Comparison of ENCODE assay signal across 8 cellular contexts in the genomic region with DNA sequence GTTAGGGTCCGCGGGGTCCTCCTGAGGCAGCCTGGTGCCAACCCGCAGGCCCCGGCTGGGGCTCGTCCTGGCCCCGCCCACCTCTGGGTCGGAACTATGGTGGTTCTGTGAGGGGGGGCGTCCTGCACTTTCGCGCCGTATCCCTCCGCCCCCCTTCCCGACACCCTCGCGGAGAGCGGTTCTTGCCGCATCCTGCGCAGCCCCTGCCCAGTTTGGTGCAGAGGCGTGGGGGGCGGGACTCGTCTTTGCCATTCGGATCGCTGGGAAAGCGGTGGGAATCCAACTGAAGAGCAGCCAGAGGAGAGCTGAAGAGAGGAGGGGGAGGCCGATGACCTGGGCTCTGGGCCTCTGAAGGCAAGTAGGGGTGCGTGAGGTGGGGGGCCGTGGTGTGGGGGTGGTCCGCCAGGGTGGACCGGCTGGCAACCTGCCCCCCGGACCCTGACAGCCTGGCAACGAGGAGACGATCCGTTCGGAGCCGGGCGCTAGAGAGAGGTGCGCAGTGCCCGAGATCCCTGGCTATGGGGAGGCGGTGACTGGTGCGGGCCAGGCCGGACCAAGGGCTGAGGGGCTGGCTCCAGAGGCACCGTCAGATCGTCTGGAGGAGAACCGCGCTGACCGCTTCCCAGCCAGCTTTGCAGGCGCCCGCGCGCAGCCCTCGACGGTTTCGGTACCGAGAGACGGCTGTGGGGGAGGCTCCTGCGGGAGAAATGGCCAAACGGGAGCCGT. TPM values are rescaled to one million over a fixed set of nuclear protein-coding genes. Genes with fewer than 3 reads are reported as not detected.
DNase-seq lines count a peak whose midpoint lies in the region; ATAC-seq and TF ChIP-seq lines count a peak whose summit lies in the region.

Gene GPRASP1, plus strand, starts transcription at position 242 of the 726 bp plus-strand sequence. CDS start 2,431 bp downstream, outside the sequence.

- H3K4me1 ChIP-seq in SJSA1 (replicated peaks) (no peaks in the 10 kb centered on the region), adrenal gland (replicated peaks in 1 of 2) (no peaks in the 10 kb centered on the region), right atrium auricular region (no peaks in the 10 kb centered on the region), prostate gland (replicated peaks) (no peaks in the 10 kb centered on the region), HAP-1 (no peaks in the 10 kb centered on the region)

- peak in 1 of 2 donors; percentile 49 for TF ChIP-seq POLR2A in adrenal gland (IDR thresholded peaks at IDR 0.05)
- TF ChIP-seq POLR2A in prostate gland (IDR thresholded peaks at IDR 0.05): peak; percentile 22

- BruUV-seq in Calu3 (replicated peaks; lab: Mats Ljungman, UMichigan): no TSS peak

- H3K27me3 ChIP-seq in SJSA1 (replicated peaks): no peaks in the 10 kb centered on the region
- no peaks in the 10 kb centered on the region for H3K27me3 ChIP-seq in adrenal gland
- no peaks in the 10 kb centered on the region for H3K27me3 ChIP-seq in right atrium auricular region
- H3K27me3 ChIP-seq in prostate gland (replicated peaks; ENCODE audit: insufficient read depth): no peaks in the 10 kb centered on the region
- no peaks in the 10 kb centered on the region for H3K27me3 ChIP-seq in HAP-1 (ENCODE audit: low read depth)

- H3K27ac Mint-ChIP-seq in Calu3 (ENCODE audit: unreplicated experiment): no peak within 1 kb of the TSS

- H3K27me3 Mint-ChIP-seq in Calu3 (ENCODE audit: unreplicated experiment): no peaks in the 10 kb centered on the region

- peak within 1 kb of the TSS; percentile 41 for H3K4me3 ChIP-seq in SJSA1
- peak within 1 kb of the TSS; percentile 14 to 68 (median 32) for H3K4me3 ChIP-seq in adrenal gland
- H3K4me3 ChIP-seq in right atrium auricular region: peak within 1 kb of the TSS; percentile 55 to 58
- peak within 1 kb of the TSS; percentile 53 to 56 for H3K4me3 ChIP-seq in prostate gland
- no peak within 1 kb of the TSS for H3K4me3 ChIP-seq in HAP-1

- no peaks in the 10 kb centered on the region for H3K9me3 Mint-ChIP-seq in Calu3 (ENCODE audit: low read depth, unreplicated experiment)

- no peaks in the 10 kb centered on the region for H3K9me3 ChIP-seq in SJSA1 (replicated peaks)
- H3K9me3 ChIP-seq in adrenal gland (replicated peaks in 1 of 3): no peaks in the 10 kb centered on the region
- H3K9me3 ChIP-seq in right atrium auricular region: no peaks in the 10 kb centered on the region
- no peaks in the 10 kb centered on the region for H3K9me3 ChIP-seq in prostate gland
- H3K9me3 ChIP-seq in HAP-1: no peaks in the 10 kb centered on the region

- in situ Hi-C loops in HAP-1 (cut with MboI; ENCODE audit: low sequenced_read_pairs): no loop called here

- peak; percentile 33 for ATAC-seq in GM21786 (IDR thresholded peaks at IDR 0.05; ENCODE audit: unreplicated experiment)

- H3K36me3 ChIP-seq in SJSA1 (no peaks in the 10 kb centered on the region), adrenal gland (replicated peaks in 1 of 2) (no peaks in the 10 kb centered on the region), right atrium auricular region (no peaks in the 10 kb centered on the region), prostate gland (no peaks in the 10 kb centered on the region), HAP-1 (replicated peaks) (no peaks in the 10 kb centered on the region)

- no peak for TF ChIP-seq CTCF in adrenal gland (IDR thresholded peaks at IDR 0.05)
- no peak for TF ChIP-seq CTCF in right atrium auricular region (IDR thresholded peaks at IDR 0.05)
- no peak for TF ChIP-seq CTCF in prostate gland (IDR thresholded peaks at IDR 0.05)
- TF ChIP-seq CTCF in Calu3 (IDR thresholded peaks at IDR 0.05; ENCODE audit: unreplicated experiment): no peak

- H3K36me3 Mint-ChIP-seq in Calu3 (ENCODE audit: insufficient read depth, unreplicated experiment): peaks cover 8% of the 10 kb centered on the region

- H3K27ac ChIP-seq in SJSA1 (no peak within 1 kb of the TSS), adrenal gland (peak within 1 kb of the TSS in 4 of 5 donors; percentile 40 to 82 (median 65)), right atrium auricular region (peak within 1 kb of the TSS; percentile 83), prostate gland (peak within 1 kb of the TSS; percentile 71 to 82)

- intact Hi-C loops in adrenal gland (cut with DNase I) (no loop called here), prostate gland (cut with DNase I) (loop anchor here (2.0 kb wide), 2 partner anchors 53 to 61 kb away; partner anchors contain the start of genes ARMCX5 and GPRASP2), Calu3 (cut with micrococcal nuclease; ENCODE audit: unreplicated experiment) (no loop called here)

- no peaks in the 10 kb centered on the region for H3K4me1 Mint-ChIP-seq in Calu3 (ENCODE audit: low read depth, unreplicated experiment)

- peak in 1 of 2 experiments; percentile 10 for DNase-seq in SJSA1 (ENCODE audit: low read depth in 1 of 2, low spot score in 2 of 2)
- peak; percentile 52 to 84 (median 63) for DNase-seq in adrenal gland
- DNase-seq in right atrium auricular region (ENCODE audit: low spot score): peak; percentile 69
- peak; percentile 55 for DNase-seq in prostate gland (ENCODE audit: low spot score)
- no peak for DNase-seq in HAP-1 (ENCODE audit: low spot score in 2 of 2)
- no peak for DNase-seq in OCI-M1 (lab: John Stamatoyannopoulos, UW)
- DNase-seq in Calu3: no peak

- no peak within 1 kb of the TSS for H3K4me3 Mint-ChIP-seq in Calu3 (ENCODE audit: low read depth, unreplicated experiment)

- WGBS in adrenal gland, 4 donors: 1 to 47% (median 37%) methylated on average over 19 to 58 of the region's 58 CpGs; no CpG with 5 or more reads in 1 of the 4 donors
- under 1% methylated on average over 24 of the region's 58 CpGs for WGBS in prostate gland

- CTCF ChIA-PET in Calu3 (lab: Charles Lee): no interaction called here

RNA-seq across cellular contexts. Expression of gene GPRASP1, which starts in this region (rescaled TPM):
- 0.63 and 0.87 TPM in 2 replicates for total RNA-seq in SJSA1 (2014; rRNA removed; shearing (Covaris generic))
- total RNA-seq in adrenal gland: 10 to 100 TPM in 7 of 8 donors, 1 to 10 TPM in 1; 3.7 to 25.3 (median 14.8) TPM
- polyA plus RNA-seq in adrenal gland: 10 to 100 TPM; 15.0 to 30.2 (median 27.3) TPM
- 10 to 100 TPM; 11.4 to 18.6 TPM for total RNA-seq in right atrium auricular region
- total RNA-seq in prostate gland: 10 to 100 TPM in 1 of 2 donors, 1 to 10 TPM in 1; 8.9 to 15.8 TPM
- 3.6 and 3.9 TPM in 2 replicates for total RNA-seq in Calu3 (2022)

Comparison
In these comparisons a context has a peak if more than half of its experiments do, and no peak if none do; other contexts are left out.
1. DNase-seq: peak in adrenal gland (7 of 7), right atrium auricular region (single experiment) and prostate gland (single experiment); none in HAP-1 (0 of 2), OCI-M1 (single experiment) and Calu3 (single experiment).